In genomic region chr9:114497220-114497619, GRCh38 we compare ENCODE assay signal across 24 cellular contexts. TPM values are rescaled to one million over a fixed set of nuclear protein-coding genes. Genes with fewer than 3 reads are reported as not detected.
DNase-seq lines count a peak whose midpoint lies in the region; ATAC-seq and TF ChIP-seq lines count a peak whose summit lies in the region.
"Had no signal": no experiment of that assay in that cellular context is flagged by ENCODE, and none has a peak within 500 bp of the region (broad histone marks: within the 10 kb centered on the region; RNA-seq: fewer than 3 reads in every experiment).

No MANE protein-coding gene starts in this region.

- TF ChIP-seq CTCF in nephron (IDR thresholded peaks at IDR 0.05; ENCODE audit: unreplicated experiment in 3 of 3): no peak
- no peak for TF ChIP-seq CTCF in hepatocyte (IDR thresholded peaks at IDR 0.05; ENCODE audit: poor library complexity)
- no peak for TF ChIP-seq CTCF in right lobe of liver (IDR thresholded peaks at IDR 0.05)

- no peak overlapping the region for H3K4me2 ChIP-seq in hepatocyte

- no peaks in the 10 kb centered on the region for H3K36me3 Mint-ChIP-seq in CD4-positive, alpha-beta memory T cell
- peaks cover 3% of the 10 kb centered on the region for H3K36me3 Mint-ChIP-seq in nephron (ENCODE audit: low read depth)

- no peaks in the 10 kb centered on the region for H4K20me1 ChIP-seq in hepatocyte (ENCODE audit: insufficient read depth, poor library complexity, severe bottlenecking)

- no peak for ATAC-seq in right lobe of liver
- ATAC-seq: Right ventricle myocardium inferior had no signal

- no peak for DNase-seq in CD4-positive, alpha-beta memory T cell
- peak; percentile 7 for DNase-seq in MV-4-11 (lab: John Stamatoyannopoulos, UW)
- DNase-seq in astrocyte of the hippocampus (ENCODE audit: low read depth, low spot score): peak; percentile 54
- no peak for DNase-seq in hepatocyte (ENCODE audit: low spot score)
- DNase-seq in NK-92 (lab: John Stamatoyannopoulos, UW; ENCODE audit: unreplicated experiment): no peak
- no peak for DNase-seq in right lobe of liver
- DNase-seq: activated CD4-positive, CD25-positive, alpha-beta regulatory T cell treated with anti-CD3 and anti-CD28 coated beads, Interleukin-2, amount 50 U/mL, for 72 hours; activated CD8-positive, alpha-beta T cell treated with anti-CD3 and anti-CD28 coated beads, Interleukin-2, amount 10 ng/mL, durations not matched to agents 7 days and 5 days; activated gamma-delta T cell treated with Interleukin-2 at 50 U/mL for 16 hours; colonic mucosa; endodermal cell; esophagus squamous epithelium; GM23248; KBM-7; NCI-H1436 treated with DMSO at 0.1 percent for 48 hours; NCI-H226; NCI-H748 treated with DMSO at 0.1 percent for 48 hours; sigmoid colon; SW 1271 had no signal

- CTCF ChIA-PET in CD4-positive, alpha-beta memory T cell (lab: Charles Lee; ENCODE audit: partially characterized antibody): interaction anchor here (0.8 to 1.6 kb wide), 7 partner anchors 10 to 156 kb away, joined by 3 to 5 read pairs (median 3); no protein-coding TSS in a partner anchor

- H3K36me3 ChIP-seq in CD4-positive, alpha-beta memory T cell (ENCODE audit: insufficient read depth, low read length): no peaks in the 10 kb centered on the region
- H3K36me3 ChIP-seq in hepatocyte (replicated peaks; ENCODE audit: insufficient read depth, low read depth) (no peaks in the 10 kb centered on the region), right lobe of liver (no peaks in the 10 kb centered on the region)
- H3K36me3 ChIP-seq: breast epithelium, colonic mucosa, esophagus squamous epithelium, sigmoid colon, vagina had no signal

- H3K27me3 Mint-ChIP-seq in CD4-positive, alpha-beta memory T cell: peaks cover 0 to 8% of the 10 kb centered on the region in 2 donors
- H3K27me3 Mint-ChIP-seq in nephron (ENCODE audit: low read depth): peaks cover 27% of the 10 kb centered on the region

- no peaks in the 10 kb centered on the region for H3K27me3 ChIP-seq in CD4-positive, alpha-beta memory T cell (ENCODE audit: insufficient read depth, low read length)
- no peaks in the 10 kb centered on the region for H3K27me3 ChIP-seq in hepatocyte
- no peaks in the 10 kb centered on the region for H3K27me3 ChIP-seq in right lobe of liver
- H3K27me3 ChIP-seq: breast epithelium, colonic mucosa, esophagus squamous epithelium, sigmoid colon, vagina had no signal

- H3K4me1 Mint-ChIP-seq in CD4-positive, alpha-beta memory T cell: peaks cover 16 to 36% (median 24%) of the 10 kb centered on the region in 4 donors
- H3K4me1 Mint-ChIP-seq in nephron: peaks cover 46% of the 10 kb centered on the region

- no peaks in the 10 kb centered on the region for H3K9me2 ChIP-seq in hepatocyte (replicated peaks; ENCODE audit: insufficient read depth)

- H2AFZ ChIP-seq in hepatocyte: no peak overlapping the region
- H2AFZ ChIP-seq: GM23248 had no signal

- TF ChIP-seq POLR2A in right lobe of liver (IDR thresholded peaks at IDR 0.05): no peak

- H3K27ac ChIP-seq in CD4-positive, alpha-beta memory T cell (ENCODE audit: low read depth, low read length): no peak overlapping the region
- H3K27ac ChIP-seq in hepatocyte (no peak overlapping the region), right lobe of liver (no peak overlapping the region)
- H3K27ac ChIP-seq: breast epithelium, colonic mucosa, esophagus squamous epithelium, GM23248, sigmoid colon, vagina had no signal

- H3K9me3 ChIP-seq in CD4-positive, alpha-beta memory T cell (ENCODE audit: control insufficient read depth in 1 of 2, low read length in 2 of 2): no peaks in the 10 kb centered on the region
- H3K9me3 ChIP-seq in hepatocyte (ENCODE audit: low read depth) (no peaks in the 10 kb centered on the region), right lobe of liver (no peaks in the 10 kb centered on the region)
- H3K9me3 ChIP-seq: breast epithelium, colonic mucosa, esophagus squamous epithelium, sigmoid colon, vagina had no signal

- no peaks in the 10 kb centered on the region for H3K9me3 Mint-ChIP-seq in CD4-positive, alpha-beta memory T cell
- H3K9me3 Mint-ChIP-seq in nephron: no peaks in the 10 kb centered on the region
- H3K9me3 Mint-ChIP-seq: endodermal cell; stimulated activated naive CD8-positive, alpha-beta T cell treated with anti-CD3 and anti-CD28 coated beads, Interleukin-15, Interleukin-2, amounts not matched to agents 100 ng/mL and 50 ng/mL, for 24 hours had no signal

- POLR2A ChIA-PET in CD4-positive, alpha-beta memory T cell (lab: Charles Lee; ENCODE audit: partially characterized antibody): no interaction called here

- H3K79me2 ChIP-seq in hepatocyte: peaks cover 6% of the 10 kb centered on the region

- peaks cover 8% of the 10 kb centered on the region for H3K4me1 ChIP-seq in CD4-positive, alpha-beta memory T cell (ENCODE audit: insufficient read depth, low read length)
- H3K4me1 ChIP-seq in hepatocyte (ENCODE audit: insufficient read depth) (peaks cover 9% of the 10 kb centered on the region), right lobe of liver (peaks cover 0 to 9% (median 0%) of the 10 kb centered on the region in 4 donors)
- H3K4me1 ChIP-seq: colonic mucosa had no signal

- peak overlapping the region in 1 of 8 donors; percentile 70 for H3K4me3 Mint-ChIP-seq in CD4-positive, alpha-beta memory T cell
- no peak overlapping the region for H3K4me3 Mint-ChIP-seq in nephron
- H3K4me3 Mint-ChIP-seq: activated CD8-positive, alpha-beta T cell treated with anti-CD3 and anti-CD28 coated beads, Interleukin-2, amount 10 ng/mL, durations not matched to agents 7 days and 5 days; endodermal cell; stimulated activated naive CD8-positive, alpha-beta T cell treated with anti-CD3 and anti-CD28 coated beads, Interleukin-15, Interleukin-2, amounts not matched to agents 100 ng/mL and 50 ng/mL, for 24 hours had no signal

- no peak overlapping the region for H3K4me3 ChIP-seq in CD4-positive, alpha-beta memory T cell (ENCODE audit: low read length in 2 of 2)
- H3K4me3 ChIP-seq in hepatocyte (no peak overlapping the region), right lobe of liver (no peak overlapping the region)
- H3K4me3 ChIP-seq: breast epithelium, colonic mucosa, esophagus squamous epithelium, GM23248, sigmoid colon, vagina had no signal

- intact Hi-C loops in CD4-positive, alpha-beta memory T cell (cut with micrococcal nuclease): no loop called here
- intact Hi-C loops in right lobe of liver (cut with DNase I): no loop called here

- WGBS in hepatocyte (ENCODE audit: low lambda C conversion rate, missing lambda C conversion rate): 53% methylated on average over 2 of the region's 2 CpGs
- WGBS in right lobe of liver (ENCODE audit: insufficient coverage, low coverage, low lambda C conversion rate, missing lambda C conversion rate): 25% methylated on average over 2 of the region's 2 CpGs

- peak overlapping the region in 4 of 7 donors; percentile 38 to 83 (median 53) for H3K27ac Mint-ChIP-seq in CD4-positive, alpha-beta memory T cell
- peak overlapping the region in 2 of 3 experiments; percentile 15 for H3K27ac Mint-ChIP-seq in nephron
- H3K27ac Mint-ChIP-seq: activated CD8-positive, alpha-beta T cell treated with anti-CD3 and anti-CD28 coated beads, Interleukin-2, amount 10 ng/mL, durations not matched to agents 7 days and 5 days; endodermal cell; stimulated activated naive CD8-positive, alpha-beta T cell treated with anti-CD3 and anti-CD28 coated beads, Interleukin-15, Interleukin-2, amounts not matched to agents 100 ng/mL and 50 ng/mL, for 24 hours had no signal

RNA-seq across cellular contexts. Expression of gene WHRN, which starts 8.1 kb away (rescaled TPM):
- 10 to 100 TPM in 1 of 2 experiments, 1 to 10 TPM in 1; 8.4 to 10.1 TPM for total RNA-seq in CD4-positive, alpha-beta memory T cell
- polyA plus RNA-seq in CD4-positive, alpha-beta memory T cell: 1 to 10 TPM in 1 of 2 donors, under 1 TPM in 1; 0.24 to 1.5 TPM
- 3.2 and 3.7 TPM in 2 replicates for total RNA-seq in hepatocyte
- 6.6 and 14.4 TPM in 2 replicates for polyA plus RNA-seq in hepatocyte
- 1 to 10 TPM; 2.1 to 3.7 (median 2.7) TPM for total RNA-seq in right lobe of liver

Comparison
In these comparisons a context has a peak if more than half of its experiments do, and no peak if none do; other contexts are left out.
1. DNase-seq: peak in MV-4-11 (single experiment) and astrocyte of the hippocampus (single experiment); none in CD4-positive, alpha-beta memory T cell (0 of 5), hepatocyte (single experiment), NK-92 (single experiment) and right lobe of liver (0 of 3).